Comparison of ENCODE assay signal across 20 cellular contexts in genomic region chr3:18633002-18633401, GRCh38.
"Had no signal": no experiment of that assay in that cellular context is flagged by ENCODE, and none has a peak within 500 bp of the region (broad histone marks: within the 10 kb centered on the region; RNA-seq: fewer than 3 reads in every experiment).

No MANE protein-coding gene starts in this region.

- H3K4me3 ChIP-seq: esophagus muscularis mucosa, gastrocnemius medialis, lung, ovary, suprapubic skin, thyroid gland, upper lobe of left lung, uterus had no signal

- H3K27ac ChIP-seq: epithelial cell of prostate, esophagus muscularis mucosa, gastrocnemius medialis, ovary, suprapubic skin, thyroid gland, upper lobe of left lung, uterus had no signal

- DNase-seq: effector memory CD8-positive, alpha-beta T cell; gastrocnemius medialis; kidney; left cardiac atrium; left ventricle myocardium superior; mesenchymal stem cell; naive thymus-derived CD8-positive, alpha-beta T cell; ovary; right cardiac atrium; small intestine; stimulated activated CD4-positive, alpha-beta T cell treated with anti-CD3 and anti-CD28 coated beads, Interleukin-12 subunit alpha, Interleukin-12 subunit beta, amount 100 ng/mL, for 4 hours; stimulated activated naive CD4-positive, alpha-beta T cell treated with Interleukin-2 at 50 U/mL for 16 hours; thyroid gland; upper lobe of left lung; uterus had no signal

- H3K4me1 ChIP-seq: esophagus muscularis mucosa, gastrocnemius medialis, suprapubic skin, thyroid gland, upper lobe of left lung, uterus had no signal

- H3K4me3 Mint-ChIP-seq: dendritic cell treated with granulocyte-macrophage colony-stimulating factor and Interleukin-4, amounts not matched to agents 40 ng/mL and 50 ng/mL, for 4 days; effector memory CD8-positive, alpha-beta T cell; naive thymus-derived CD8-positive, alpha-beta T cell had no signal

- H3K27me3 ChIP-seq: esophagus muscularis mucosa, gastrocnemius medialis, ovary, suprapubic skin, thyroid gland, upper lobe of left lung, uterus had no signal

- H3K27me3 Mint-ChIP-seq: dendritic cell treated with granulocyte-macrophage colony-stimulating factor and Interleukin-4, amounts not matched to agents 40 ng/mL and 50 ng/mL, for 4 days; effector memory CD8-positive, alpha-beta T cell; naive thymus-derived CD8-positive, alpha-beta T cell had no signal

- H3K9me3 Mint-ChIP-seq: dendritic cell treated with granulocyte-macrophage colony-stimulating factor and Interleukin-4, amounts not matched to agents 40 ng/mL and 50 ng/mL, for 4 days had no signal

- H3K27ac Mint-ChIP-seq: dendritic cell treated with granulocyte-macrophage colony-stimulating factor and Interleukin-4, amounts not matched to agents 40 ng/mL and 50 ng/mL, for 4 days; effector memory CD8-positive, alpha-beta T cell; naive thymus-derived CD8-positive, alpha-beta T cell had no signal

- H3K36me3 ChIP-seq: esophagus muscularis mucosa, gastrocnemius medialis, ovary, suprapubic skin, thyroid gland, upper lobe of left lung, uterus had no signal

- ATAC-seq: effector memory CD8-positive, alpha-beta T cell; gastrocnemius medialis; left cardiac atrium; left ventricle myocardium superior; naive thymus-derived CD8-positive, alpha-beta T cell; right cardiac atrium had no signal
